ENCODE assay signal across 22 cellular contexts in the genomic region with DNA sequence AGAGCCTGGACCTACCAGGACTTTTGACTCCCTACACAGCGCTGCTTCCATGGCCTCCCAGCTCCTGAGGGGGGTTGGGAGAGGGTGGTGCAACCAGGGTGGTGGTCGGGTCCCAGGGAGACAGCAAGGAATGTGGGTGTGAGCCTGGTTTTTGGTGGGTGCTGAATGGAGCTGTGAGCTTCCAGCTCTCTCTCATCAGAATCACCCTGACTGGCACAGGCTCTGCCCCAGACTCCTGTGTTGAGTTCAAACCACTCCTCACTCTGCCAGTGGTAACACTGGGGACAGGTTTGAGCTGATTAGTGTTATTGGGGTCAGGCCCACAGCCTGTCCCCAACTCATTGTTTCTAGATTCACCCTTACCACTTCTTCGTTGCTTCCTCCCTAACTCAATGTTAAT. TPM values are rescaled to one million over a fixed set of nuclear protein-coding genes. Genes with fewer than 3 reads are reported as not detected.
DNase-seq lines count a peak whose midpoint lies in the region; TF ChIP-seq lines count a peak whose summit lies in the region.
"Had no signal": no experiment of that assay in that cellular context is flagged by ENCODE, and none has a peak within 500 bp of the region (broad histone marks: within the 10 kb centered on the region; RNA-seq: fewer than 3 reads in every experiment).

No MANE protein-coding gene starts in this region.

- intact Hi-C loops in spleen (cut with DNase I; ENCODE audit: low total_unique reads) (no loop called here), uterus (cut with DNase I; ENCODE audit: low total_unique reads) (no loop called here)

- H3K27ac ChIP-seq in spleen, result no peak overlapping the region
- no peak overlapping the region for H3K27ac ChIP-seq in uterus
- H3K27ac ChIP-seq in WERI-Rb-1, result no peak overlapping the region
- H3K27ac ChIP-seq: 22Rv1, A549, BLaER1, HL-60 had no signal

- H3K4me1 ChIP-seq in BE2C (no peaks in the 10 kb centered on the region), spleen (no peaks in the 10 kb centered on the region), uterus (no peaks in the 10 kb centered on the region)
- H3K4me1 ChIP-seq: A549, BLaER1 had no signal

- H3K27me3 ChIP-seq in BE2C, result no peaks in the 10 kb centered on the region
- H3K27me3 ChIP-seq in spleen (replicated peaks in 1 of 7), result peaks cover 0 to 29% (median 0%) of the 10 kb centered on the region in 7 donors
- no peaks in the 10 kb centered on the region for H3K27me3 ChIP-seq in uterus
- no peaks in the 10 kb centered on the region for H3K27me3 ChIP-seq in WERI-Rb-1 (ENCODE audit: insufficient read depth, low read depth, severe bottlenecking)
- H3K27me3 ChIP-seq: BLaER1 had no signal

- TF ChIP-seq POLR2A in spleen (IDR thresholded peaks at IDR 0.05) (no peak), uterus (IDR thresholded peaks at IDR 0.05) (no peak)

- H3K4me3 ChIP-seq in BE2C (ENCODE audit: low read depth, low read length), result no peak overlapping the region
- no peak overlapping the region for H3K4me3 ChIP-seq in spleen
- no peak overlapping the region for H3K4me3 ChIP-seq in uterus
- no peak overlapping the region for H3K4me3 ChIP-seq in WERI-Rb-1 (ENCODE audit: low read depth, low read length)
- H3K4me3 ChIP-seq: A549, BLaER1 had no signal

- H3K9me3 ChIP-seq in BE2C (no peaks in the 10 kb centered on the region), spleen (no peaks in the 10 kb centered on the region), uterus (no peaks in the 10 kb centered on the region), WERI-Rb-1 (ENCODE audit: severe bottlenecking) (no peaks in the 10 kb centered on the region)
- H3K9me3 ChIP-seq: A549, BLaER1 had no signal

- peak; percentile 6 for DNase-seq in activated T-cell treated with anti-CD3 and anti-CD28 coated beads, Interleukin-2, amount 50 U/mL, for 1 hour
- no peak for DNase-seq in activated T-cell treated with anti-CD3 and anti-CD28 coated beads, Interleukin-2, amount 50 U/mL, for 48 hours
- DNase-seq in BE2C (peak; percentile 3), mesenteric fat pad (ENCODE audit: low spot score) (peak; percentile 60), spleen (peak; percentile 54), uterus (no peak), WERI-Rb-1 (no peak), NCI-H2107 treated with DMSO at 0.1 percent for 48 hours (lab: John Stamatoyannopoulos, UW; ENCODE audit: unreplicated experiment) (no peak)
- DNase-seq: AML-193; Calu3; CD4-positive, alpha-beta memory T cell; DMS79 treated with DMSO at 0.1 percent for 48 hours; GF-D8; GOT3; H7; HFFc6 had no signal

- WGBS in spleen, 5 donors, result 58 to 71% (median 69%) methylated on average over 3 of the region's 3 CpGs

- no peaks in the 10 kb centered on the region for H3K36me3 ChIP-seq in BE2C
- no peaks in the 10 kb centered on the region for H3K36me3 ChIP-seq in spleen
- no peaks in the 10 kb centered on the region for H3K36me3 ChIP-seq in uterus
- H3K36me3 ChIP-seq in WERI-Rb-1, result no peaks in the 10 kb centered on the region
- H3K36me3 ChIP-seq: BLaER1 had no signal

- TF ChIP-seq CTCF in BE2C (IDR thresholded peaks at IDR 0.05; ENCODE audit: low read depth, low read length) (no peak), spleen (IDR thresholded peaks at IDR 0.05 in 8 of 11, conservative IDR thresholded peaks at IDR 0.05 in 3 of 11) (no peak), uterus (IDR thresholded peaks at IDR 0.05) (no peak), WERI-Rb-1 (IDR thresholded peaks at IDR 0.05; ENCODE audit: low read depth, low read length) (no peak)

RNA-seq across cellular contexts. Expression of a gene that starts 50.3 kb away (rescaled TPM):
- 0.94 TPM for polyA plus RNA-seq in BE2C (2012; ENCODE audit: insufficient read depth, insufficient read length, low read depth)
- total RNA-seq in mesenteric fat pad, result 0.26 TPM
- total RNA-seq in spleen, result 1 to 10 TPM in 1 of 7 donors, under 1 TPM in 6; 0.19 to 1.6 (median 0.34) TPM
- polyA plus RNA-seq in spleen, result under 1 TPM; 0.06 to 0.17 (median 0.16) TPM
- under 1 TPM in 1 of 4 donors, not detected in 3; 0.21 TPM for total RNA-seq in uterus
- total RNA-seq: Calu3, HT1080 had no signal
- polyA plus RNA-seq: CD14-positive monocyte had no signal

Comparison
In these comparisons a context has a peak if more than half of its experiments do, and no peak if none do; other contexts are left out.
1. DNase-seq: peak in activated T-cell treated with anti-CD3 and anti-CD28 coated beads, Interleukin-2, amount 50 U/mL, for 1 hour (single experiment), BE2C (single experiment), mesenteric fat pad (single experiment) and spleen (single experiment); none in activated T-cell treated with anti-CD3 and anti-CD28 coated beads, Interleukin-2, amount 50 U/mL, for 48 hours (0 of 2), uterus (0 of 2), WERI-Rb-1 (single experiment) and NCI-H2107 treated with DMSO at 0.1 percent for 48 hours (single experiment).